7 cellular contexts compared by ENCODE assay signal in genomic region chr17:30599424-30600061, GRCh38.
A peak's percentile ranks its signal among the peaks of the same experiment; 100 is the strongest.
DNase-seq lines count a peak whose midpoint lies in the region; ATAC-seq and TF ChIP-seq lines count a peak whose summit lies in the region.

No MANE protein-coding gene starts in this region.

- peak overlapping the region; percentile 85 for H2AFZ ChIP-seq in GM23248

- no peak for TF ChIP-seq POLR2A in gastroesophageal sphincter (IDR thresholded peaks at IDR 0.05)

- in situ Hi-C loops in GM23248 (cut with MboI) = no loop called here

- 46 to 49% methylated on average over 13 of the region's 13 CpGs for WGBS in GM23248 (ENCODE audit: low coverage in 1 of 2, low lambda C conversion rate in 2 of 2, missing lambda C conversion rate in 2 of 2), 2 experiments
- 0 to 41% methylated on average over 4 to 12 of the region's 13 CpGs for WGBS in gastroesophageal sphincter (ENCODE audit: low coverage in 1 of 2), 2 donors

- peak overlapping the region; percentile 86 for H3K27ac ChIP-seq in GM23248
- H3K27ac ChIP-seq in RWPE2 (ENCODE audit: poor library complexity, severe bottlenecking) = peak overlapping the region; percentile 76
- peak overlapping the region; percentile 95 to 99 (median 98) for H3K27ac ChIP-seq in gastroesophageal sphincter
- peak overlapping the region; percentile 83 for H3K27ac ChIP-seq in skeletal muscle tissue (ENCODE audit: low read depth, low read length)

- H4K20me1 ChIP-seq in GM23248 (ENCODE audit: insufficient read depth) = no peaks in the 10 kb centered on the region

- H3K9me3 ChIP-seq in GM23248 (ENCODE audit: low read depth) = no peaks in the 10 kb centered on the region
- no peaks in the 10 kb centered on the region for H3K9me3 ChIP-seq in RWPE2 (ENCODE audit: severe bottlenecking)
- no peaks in the 10 kb centered on the region for H3K9me3 ChIP-seq in gastroesophageal sphincter
- H3K9me3 ChIP-seq in skeletal muscle tissue (ENCODE audit: control insufficient read depth in 3 of 3, low read length in 3 of 3) = no peaks in the 10 kb centered on the region

- DNase-seq in GM23248 (no peak), RWPE2 (ENCODE audit: low spot score) (no peak), OCI-M1 (lab: John Stamatoyannopoulos, UW) (no peak), SHP77 (lab: John Stamatoyannopoulos, UW) (no peak)

- peak overlapping the region; percentile 53 for H3K4me2 ChIP-seq in GM23248 (ENCODE audit: unreplicated experiment)

- H3K79me2 ChIP-seq in GM23248 (ENCODE audit: insufficient read depth) = peaks cover 36% of the 10 kb centered on the region

- H3K9ac ChIP-seq in GM23248 = peak overlapping the region; percentile 90
- peak overlapping the region; percentile 82 to 90 (median 87) for H3K9ac ChIP-seq in skeletal muscle tissue (ENCODE audit: low read depth in 1 of 3, low read length in 3 of 3)

- peaks cover 6% of the 10 kb centered on the region; the same call in 1 of the 2 replicates for H3F3A ChIP-seq in GM23248 (ENCODE audit: insufficient read depth)

- ATAC-seq in RWPE2 (ENCODE audit: low read depth) (no peak), gastroesophageal sphincter (no peak), HG02938 (IDR thresholded peaks at IDR 0.05; ENCODE audit: unreplicated experiment) (no peak)

- peak overlapping the region; percentile 79 for H3K4me3 ChIP-seq in GM23248
- peak overlapping the region; percentile 90 for H3K4me3 ChIP-seq in RWPE2 (ENCODE audit: severe bottlenecking)
- peak overlapping the region; percentile 76 to 96 for H3K4me3 ChIP-seq in gastroesophageal sphincter
- H3K4me3 ChIP-seq in skeletal muscle tissue (ENCODE audit: low read length in 3 of 3) = peak overlapping the region; percentile 77 to 91 (median 91)

- no peak for TF ChIP-seq CTCF in RWPE2 (IDR thresholded peaks at IDR 0.05; ENCODE audit: poor library complexity, severe bottlenecking)
- TF ChIP-seq CTCF in gastroesophageal sphincter (IDR thresholded peaks at IDR 0.05) = no peak

- TF ChIP-seq EP300 in gastroesophageal sphincter (IDR thresholded peaks at IDR 0.05) = no peak

- H3K36me3 ChIP-seq in GM23248 (ENCODE audit: low read depth) = no peaks in the 10 kb centered on the region
- H3K36me3 ChIP-seq in RWPE2 (ENCODE audit: low read depth) = no peaks in the 10 kb centered on the region
- no peaks in the 10 kb centered on the region for H3K36me3 ChIP-seq in gastroesophageal sphincter
- no peaks in the 10 kb centered on the region for H3K36me3 ChIP-seq in skeletal muscle tissue (ENCODE audit: control insufficient read depth in 3 of 3, insufficient read depth in 3 of 3, low read length in 3 of 3)

- H3K4me1 ChIP-seq in GM23248 (ENCODE audit: insufficient read depth) (peaks cover 20% of the 10 kb centered on the region; the same call in 1 of the 2 replicates), RWPE2 (ENCODE audit: insufficient read depth, poor library complexity, severe bottlenecking) (peaks cover 3% of the 10 kb centered on the region), gastroesophageal sphincter (peaks cover 0 to 28% (median 3%) of the 10 kb centered on the region in 3 donors), skeletal muscle tissue (ENCODE audit: control insufficient read depth in 3 of 3, insufficient read depth in 3 of 3, low read length in 3 of 3) (peaks cover 3 to 7% (median 4%) of the 10 kb centered on the region in 3 donors)

- no peaks in the 10 kb centered on the region for H3K27me3 ChIP-seq in GM23248 (replicated peaks; ENCODE audit: insufficient read depth)
- no peaks in the 10 kb centered on the region for H3K27me3 ChIP-seq in RWPE2 (ENCODE audit: insufficient read depth, poor library complexity, severe bottlenecking)
- H3K27me3 ChIP-seq in gastroesophageal sphincter = no peaks in the 10 kb centered on the region
- no peaks in the 10 kb centered on the region for H3K27me3 ChIP-seq in skeletal muscle tissue (ENCODE audit: control insufficient read depth in 3 of 3, insufficient read depth in 3 of 3, low read length in 3 of 3)

- no peaks in the 10 kb centered on the region for H3K9me2 ChIP-seq in GM23248 (ENCODE audit: insufficient read depth)
